Comparison of ENCODE assay signal across 12 cellular contexts in genomic region chr22:42676059-42676607, GRCh38. TPM values are rescaled to one million over a fixed set of nuclear protein-coding genes. Genes with fewer than 3 reads are reported as not detected.
A peak's percentile ranks its signal among the peaks of the same experiment; 100 is the strongest.
DNase-seq lines count a peak whose midpoint lies in the region; ATAC-seq and TF ChIP-seq lines count a peak whose summit lies in the region.
"Had no signal": no experiment of that assay in that cellular context is flagged by ENCODE, and none has a peak within 500 bp of the region (broad histone marks: within the 10 kb centered on the region; RNA-seq: fewer than 3 reads in every experiment).

No MANE protein-coding gene starts in this region.

- no peak overlapping the region for H2AK5ac ChIP-seq in H9 (ENCODE audit: insufficient read length, low read length)

- H3K56ac ChIP-seq in H9 (ENCODE audit: insufficient read length, low read depth, low read length): no peak overlapping the region

- DNase-seq in colonic mucosa (no peak), hepatocyte (ENCODE audit: low spot score) (no peak), renal cortical epithelial cell (ENCODE audit: low read depth) (peak; percentile 66), H9 (no peak), DMS 273 (lab: John Stamatoyannopoulos, UW; ENCODE audit: unreplicated experiment) (no peak)
- no peak for DNase-seq in activated CD8-positive, alpha-beta memory T cell treated with anti-CD3 and anti-CD28 coated beads, Interleukin-2, amount 50 U/mL, for 48 hours
- DNase-seq: 8988T; activated CD4-positive, alpha-beta T cell treated with anti-CD3 and anti-CD28 coated beads, Interleukin-2, amount 10 ng/mL, durations not matched to agents 7 days and 5 days; activated effector memory CD4-positive, alpha-beta T cell treated with anti-CD3 and anti-CD28 coated beads, Interleukin-2, amount 50 U/mL, for 16 hours; naive thymus-derived CD8-positive, alpha-beta T cell had no signal

- H2BK15ac ChIP-seq in H9 (ENCODE audit: low read depth, low read length): no peak overlapping the region

- H2AFZ ChIP-seq in ACC112 (ENCODE audit: low read length, unreplicated experiment): peak overlapping the region; percentile 2
- no peak overlapping the region for H2AFZ ChIP-seq in hepatocyte
- H2AFZ ChIP-seq in H9 (ENCODE audit: low read length): no peak overlapping the region

- H3K23ac ChIP-seq in H9 (ENCODE audit: insufficient read length, low read depth, low read length): no peak overlapping the region

- H3K9ac ChIP-seq in colonic mucosa (ENCODE audit: low read depth in 2 of 2, low read length in 2 of 2) (no peak overlapping the region), H9 (ENCODE audit: extremely low read depth, insufficient read length, low read length) (no peak overlapping the region)

- H3T11ph ChIP-seq in H9 (ENCODE audit: low read length): no peak overlapping the region

- H4K20me1 ChIP-seq in hepatocyte (ENCODE audit: insufficient read depth, poor library complexity, severe bottlenecking) (no peaks in the 10 kb centered on the region), H9 (ENCODE audit: control insufficient read depth, insufficient read depth, insufficient read length) (no peaks in the 10 kb centered on the region)

- no peak overlapping the region for H4K8ac ChIP-seq in H9 (replicated peaks; ENCODE audit: insufficient read length, low read depth, low read length)

- TF ChIP-seq CTCF in colonic mucosa (IDR thresholded peaks at IDR 0.05) (no peak), hepatocyte (IDR thresholded peaks at IDR 0.05; ENCODE audit: poor library complexity) (no peak), H9 (conservative IDR thresholded peaks at IDR 0.05) (no peak)

- H3K14ac ChIP-seq in H9 (ENCODE audit: insufficient read depth, low read length): no peak overlapping the region

- H3K27ac Mint-ChIP-seq in H9: peak overlapping the region in 1 of 3 experiments; percentile 45; a peak in 1 of 7 replicates
- H3K27ac Mint-ChIP-seq: activated CD4-positive, alpha-beta T cell treated with anti-CD3 and anti-CD28 coated beads, Interleukin-2, amount 10 ng/mL, durations not matched to agents 7 days and 5 days; naive thymus-derived CD8-positive, alpha-beta T cell had no signal

- no peaks in the 10 kb centered on the region for H3K23me2 ChIP-seq in H9 (ENCODE audit: insufficient read length, low read depth, low read length, poor library complexity, severe bottlenecking)

- no peak overlapping the region for H3K4ac ChIP-seq in H9 (ENCODE audit: low read depth, low read length)

- ATAC-seq in GM21723 (IDR thresholded peaks at IDR 0.05; ENCODE audit: unreplicated experiment): no peak
- ATAC-seq: naive thymus-derived CD8-positive, alpha-beta T cell had no signal

- H3K36me3 ChIP-seq in ACC112 (ENCODE audit: insufficient read depth, low read length): no peaks in the 10 kb centered on the region
- no peaks in the 10 kb centered on the region for H3K36me3 ChIP-seq in colonic mucosa
- no peaks in the 10 kb centered on the region for H3K36me3 ChIP-seq in hepatocyte (replicated peaks; ENCODE audit: insufficient read depth, low read depth)

- H3K27ac ChIP-seq in ACC112 (ENCODE audit: low read depth, low read length) (peak overlapping the region; percentile 82), colonic mucosa (peak overlapping the region; percentile 26), hepatocyte (peak overlapping the region; percentile 34), H9 (ENCODE audit: insufficient read length, low read depth, low read length) (no peak overlapping the region)

- H3K27me3 ChIP-seq in ACC112 (ENCODE audit: insufficient read depth, low read length) (no peaks in the 10 kb centered on the region), colonic mucosa (no peaks in the 10 kb centered on the region), hepatocyte (no peaks in the 10 kb centered on the region), H9 (ENCODE audit: insufficient read depth, low read length) (no peaks in the 10 kb centered on the region)

- no peaks in the 10 kb centered on the region; a peak in 3 of 7 replicates for H3K36me3 Mint-ChIP-seq in H9 (ENCODE audit: insufficient read depth in 1 of 3, low read depth in 3 of 3)

- no peaks in the 10 kb centered on the region for H3K9me2 ChIP-seq in hepatocyte (replicated peaks; ENCODE audit: insufficient read depth)

- H2BK120ac ChIP-seq in H9 (ENCODE audit: low read depth, low read length, poor library complexity, severe bottlenecking): no peak overlapping the region

- H3K79me2 ChIP-seq in ACC112 (ENCODE audit: control insufficient read depth, insufficient read depth, low read length, unreplicated experiment) (no peaks in the 10 kb centered on the region), hepatocyte (no peaks in the 10 kb centered on the region), H9 (ENCODE audit: insufficient read depth, low read length) (no peaks in the 10 kb centered on the region)

- no peak overlapping the region for H2BK5ac ChIP-seq in H9 (ENCODE audit: insufficient read length, low read length)

- H3K4me3 ChIP-seq in ACC112 (ENCODE audit: low read depth, low read length) (no peak overlapping the region), colonic mucosa (no peak overlapping the region), hepatocyte (no peak overlapping the region)

- no peak overlapping the region for H3K4me2 ChIP-seq in hepatocyte
- no peak overlapping the region for H3K4me2 ChIP-seq in H9 (ENCODE audit: insufficient read depth, insufficient read length, low read length)

- H3K9me3 ChIP-seq in colonic mucosa (no peaks in the 10 kb centered on the region), hepatocyte (ENCODE audit: low read depth) (no peaks in the 10 kb centered on the region), H9 (ENCODE audit: control insufficient read depth, low read depth, low read length) (no peaks in the 10 kb centered on the region)

- WGBS in hepatocyte (ENCODE audit: low lambda C conversion rate, missing lambda C conversion rate): 57% methylated on average over 7 of the region's 7 CpGs
- no CpG with 5 or more reads among the region's 7 CpGs for WGBS in H9 (ENCODE audit: extremely low coverage, insufficient read length, low lambda C conversion rate)

- H3K27me3 Mint-ChIP-seq in H9 (ENCODE audit: low read depth): peaks cover 12% of the 10 kb centered on the region
- H3K27me3 Mint-ChIP-seq: activated CD4-positive, alpha-beta T cell treated with anti-CD3 and anti-CD28 coated beads, Interleukin-2, amount 10 ng/mL, durations not matched to agents 7 days and 5 days; naive thymus-derived CD8-positive, alpha-beta T cell had no signal

- no peak overlapping the region for H3K18ac ChIP-seq in H9 (ENCODE audit: insufficient read length, low read depth, low read length)

- H3K9me3 Mint-ChIP-seq in H9: peaks cover 12 to 15% of the 10 kb centered on the region in 2 experiments

- peaks cover 4% of the 10 kb centered on the region in 2 experiments; a peak in 1 of 4 replicates for H3K4me1 Mint-ChIP-seq in H9

- H2BK12ac ChIP-seq in H9 (ENCODE audit: insufficient read length, low read depth, low read length): no peak overlapping the region

- H3K79me1 ChIP-seq in H9 (ENCODE audit: insufficient read depth, low read depth, low read length, poor library complexity, severe bottlenecking): no peaks in the 10 kb centered on the region

- H4K91ac ChIP-seq in H9 (ENCODE audit: insufficient read length, low read depth, low read length): no peak overlapping the region

- H2BK20ac ChIP-seq in H9 (ENCODE audit: low read depth, low read length, poor library complexity, severe bottlenecking): no peak overlapping the region

- H3K4me1 ChIP-seq in ACC112 (ENCODE audit: control insufficient read depth, insufficient read depth, low read length, unreplicated experiment) (peaks cover 18% of the 10 kb centered on the region), colonic mucosa (no peaks in the 10 kb centered on the region), hepatocyte (ENCODE audit: insufficient read depth) (no peaks in the 10 kb centered on the region), H9 (ENCODE audit: insufficient read depth, low read length) (no peaks in the 10 kb centered on the region)

- intact Hi-C loops in colonic mucosa (cut with DNase I): no loop called here

- H3K4me3 Mint-ChIP-seq in H9: no peak overlapping the region
- H3K4me3 Mint-ChIP-seq: activated CD4-positive, alpha-beta T cell treated with anti-CD3 and anti-CD28 coated beads, Interleukin-2, amount 10 ng/mL, durations not matched to agents 7 days and 5 days; naive thymus-derived CD8-positive, alpha-beta T cell had no signal

- H4K5ac ChIP-seq in H9 (ENCODE audit: insufficient read length, low read depth, low read length): no peak overlapping the region

RNA-seq across cellular contexts. Expression of gene CYB5R3, which starts 26.9 kb away (rescaled TPM):
- total RNA-seq in colonic mucosa (100 to 1,000 TPM; 105 to 133 TPM), hepatocyte (119 and 136 TPM in 2 replicates), renal cortical epithelial cell (21.9 and 86.9 TPM in 2 replicates), H9 (2021) (97.4 and 99.7 TPM in 2 replicates)
- 407 and 438 TPM in 2 replicates for polyA plus RNA-seq in hepatocyte

RNA-seq across cellular contexts. Expression of gene ATP5MGL, which starts 35.7 kb away (rescaled TPM):
- total RNA-seq in colonic mucosa: under 1 TPM in 1 of 2 donors, not detected in 1; 0.44 TPM
- 0.33 TPM in 1 of 2 replicates, not detected in the other for total RNA-seq in hepatocyte
- polyA plus RNA-seq in hepatocyte: 0.60 TPM in 1 of 2 replicates, not detected in the other
- 0.45 TPM in 1 of 2 replicates, not detected in the other for total RNA-seq in renal cortical epithelial cell
- total RNA-seq in H9 (2021): 0.48 and 0.68 TPM in 2 replicates

RNA-seq across cellular contexts. Expression of gene A4GALT, which starts 44.5 kb away (rescaled TPM):
- 1 to 10 TPM; 2.7 to 8.7 TPM for total RNA-seq in colonic mucosa
- 3.3 and 4.4 TPM in 2 replicates for total RNA-seq in hepatocyte
- polyA plus RNA-seq in hepatocyte: 2.2 and 5.8 TPM in 2 replicates
- total RNA-seq in renal cortical epithelial cell: 23.8 and 64.8 TPM in 2 replicates
- 3.4 and 4.8 TPM in 2 replicates for total RNA-seq in H9 (2021)
- total RNA-seq: naive thymus-derived CD8-positive, alpha-beta T cell had no signal
- polyA plus RNA-seq: naive thymus-derived CD8-positive, alpha-beta T cell had no signal
